11 cellular contexts compared by ENCODE assay signal in the genomic region with DNA sequence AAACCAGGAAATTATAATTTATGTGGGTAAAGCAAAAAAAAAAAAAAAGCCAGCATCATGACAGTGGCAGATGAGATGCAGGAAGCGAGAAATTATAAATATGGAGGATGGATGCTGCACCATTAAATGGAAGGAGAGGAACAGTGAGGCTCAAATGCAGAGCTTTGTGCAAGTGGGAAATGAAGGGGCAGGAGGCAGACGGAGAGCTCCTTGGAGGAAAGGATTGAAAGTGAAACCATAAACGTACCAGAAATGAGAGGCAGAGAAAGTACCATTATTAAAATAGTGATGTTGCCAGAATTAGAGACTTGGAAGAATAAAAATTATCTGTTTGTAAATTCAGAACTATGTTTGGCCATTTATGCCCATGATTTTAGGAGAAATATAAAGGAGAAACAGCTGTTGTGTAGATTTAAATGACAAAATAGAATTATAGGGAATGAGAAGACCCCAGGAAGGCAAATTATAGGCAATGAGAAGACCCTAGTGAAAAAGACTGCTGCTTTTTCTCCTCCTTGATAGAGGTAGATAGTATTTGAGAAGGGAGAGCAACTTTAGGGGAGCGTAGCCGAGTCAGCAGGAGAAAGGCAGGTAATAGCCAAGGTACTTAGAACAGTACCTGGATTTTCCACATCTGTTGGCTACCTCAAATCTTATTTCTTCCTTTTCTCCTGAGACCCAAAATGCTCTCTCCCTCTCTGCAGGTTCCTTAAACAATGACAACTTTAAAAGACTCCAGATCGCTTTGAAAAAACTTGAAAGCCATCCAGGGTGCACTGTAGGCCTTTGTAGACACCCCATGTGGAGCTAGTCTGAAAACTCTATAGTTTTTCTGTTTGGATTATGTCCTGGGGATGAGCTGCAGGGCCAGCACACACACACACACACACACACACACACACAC.
A peak's percentile ranks its signal among the peaks of the same experiment; 100 is the strongest.
DNase-seq lines count a peak whose midpoint lies in the region; ATAC-seq and TF ChIP-seq lines count a peak whose summit lies in the region.
"Had no signal": no experiment of that assay in that cellular context is flagged by ENCODE, and none has a peak within 500 bp of the region (broad histone marks: within the 10 kb centered on the region; RNA-seq: fewer than 3 reads in every experiment).

No MANE protein-coding gene starts in this region.

- TF ChIP-seq EP300 in esophagus muscularis mucosa (IDR thresholded peaks at IDR 0.05) = no peak

- H3K9ac ChIP-seq in neuronal stem cell (ENCODE audit: low read depth, low read length, poor library complexity) = peak overlapping the region; percentile 27

- no peak overlapping the region for H4K8ac ChIP-seq in neuronal stem cell (ENCODE audit: low read depth, low read length)

- in situ Hi-C loops in ACHN (cut with HindIII; ENCODE audit: low pct_ligation_motif_present, low pct_unique_long_range_greater_than_20kb, low sequenced_read_pairs) = no loop called here

- H2BK15ac ChIP-seq in neuronal stem cell (ENCODE audit: low read length) = no peak overlapping the region

- H3K36me3 ChIP-seq in esophagus muscularis mucosa = no peaks in the 10 kb centered on the region
- no peaks in the 10 kb centered on the region for H3K36me3 ChIP-seq in neuronal stem cell (replicated peaks in 1 of 2; ENCODE audit: control insufficient read depth in 2 of 2, insufficient read depth in 2 of 2, low read length in 2 of 2)

- H3K27me3 ChIP-seq in esophagus muscularis mucosa = no peaks in the 10 kb centered on the region
- H3K27me3 ChIP-seq in neuronal stem cell (ENCODE audit: control insufficient read depth in 3 of 3, insufficient read depth in 3 of 3, low read depth in 1 of 3, low read length in 3 of 3) = no peaks in the 10 kb centered on the region

- WGBS in esophagus muscularis mucosa = 40% methylated on average over 6 of the region's 6 CpGs
- no CpG with 5 or more reads among the region's 6 CpGs for WGBS in neuronal stem cell (ENCODE audit: extremely low coverage in 2 of 2, insufficient read length in 2 of 2, insufficient replicate concordance in 1 of 2), 2 donors

- peak overlapping the region; percentile 40 for H2AFZ ChIP-seq in neuronal stem cell (ENCODE audit: low read length)

- intact Hi-C loops in esophagus muscularis mucosa (cut with DNase I) = no loop called here

- no peak for ATAC-seq in HG02981 (IDR thresholded peaks at IDR 0.05; ENCODE audit: unreplicated experiment)
- no peak for ATAC-seq in GM18867 (IDR thresholded peaks at IDR 0.05; ENCODE audit: unreplicated experiment)

- no peak overlapping the region for H2BK12ac ChIP-seq in neuronal stem cell (ENCODE audit: low read length)

- TF ChIP-seq CTCF in esophagus muscularis mucosa (IDR thresholded peaks at IDR 0.05) = no peak

- no peak overlapping the region for H3K23ac ChIP-seq in neuronal stem cell (ENCODE audit: low read depth, low read length, poor library complexity)

- H2AK5ac ChIP-seq in neuronal stem cell (ENCODE audit: low read depth, low read length) = no peak overlapping the region

- H3K4me3 ChIP-seq in esophagus muscularis mucosa (peak overlapping the region; percentile 29 to 48 (median 36)), neuronal stem cell (ENCODE audit: low read length in 2 of 2) (no peak overlapping the region)

- DNase-seq in ACHN = peak; percentile 1
- DNase-seq in LHCN-M2 (ENCODE audit: low read depth) = peak; percentile 7
- no peak for DNase-seq in esophagus muscularis mucosa (ENCODE audit: extremely low spot score)
- DNase-seq in neuronal stem cell (ENCODE audit: low spot score) = no peak
- DNase-seq in foreskin melanocyte = no peak
- DNase-seq in NCI-H1694 treated with DMSO at 0.1 percent for 48 hours (lab: John Stamatoyannopoulos, UW) = no peak
- DNase-seq: CD4-positive, alpha-beta T cell; HFFc6; NCI-H510A had no signal

- H2BK120ac ChIP-seq in neuronal stem cell (ENCODE audit: low read depth, low read length) = no peak overlapping the region

- no peaks in the 10 kb centered on the region for H3K79me1 ChIP-seq in neuronal stem cell (ENCODE audit: low read depth, low read length)

- no peak overlapping the region for H4K91ac ChIP-seq in neuronal stem cell (ENCODE audit: low read depth, low read length, poor library complexity)

- H3K14ac ChIP-seq in neuronal stem cell (ENCODE audit: low read length) = no peak overlapping the region

- H3K27ac ChIP-seq in esophagus muscularis mucosa (replicated peaks in 1 of 4) (peak overlapping the region; percentile 64 to 81 (median 78)), neuronal stem cell (replicated peaks; ENCODE audit: low read length) (no peak overlapping the region)

- no peak overlapping the region for H2BK5ac ChIP-seq in neuronal stem cell (ENCODE audit: low read length)

- no peaks in the 10 kb centered on the region for H3K9me3 ChIP-seq in esophagus muscularis mucosa
- H3K9me3 ChIP-seq in neuronal stem cell (replicated peaks in 1 of 2; ENCODE audit: control insufficient read depth in 2 of 2, insufficient read depth in 1 of 2, low read depth in 1 of 2, low read length in 2 of 2) = no peaks in the 10 kb centered on the region

- no peak overlapping the region for H3K4ac ChIP-seq in neuronal stem cell (ENCODE audit: low read length)

- no peak for TF ChIP-seq POLR2A in esophagus muscularis mucosa (IDR thresholded peaks at IDR 0.05; ENCODE audit: low read depth)

- H3K4me1 ChIP-seq in esophagus muscularis mucosa (peaks cover 9 to 34% (median 30%) of the 10 kb centered on the region in 4 donors), neuronal stem cell (ENCODE audit: control insufficient read depth in 2 of 2, insufficient read depth in 1 of 2, low read depth in 1 of 2, low read length in 2 of 2) (no peaks in the 10 kb centered on the region)

- H3K4me2 ChIP-seq in neuronal stem cell (ENCODE audit: insufficient read depth, low read length, poor library complexity, severe bottlenecking) = no peak overlapping the region

- no peak overlapping the region for H3K18ac ChIP-seq in neuronal stem cell (ENCODE audit: low read length)

Comparison
In these comparisons a context has a peak if more than half of its experiments do, and no peak if none do; other contexts are left out.
1. DNase-seq: peak in ACHN (single experiment) and LHCN-M2 (single experiment); none in esophagus muscularis mucosa (single experiment), neuronal stem cell (single experiment), foreskin melanocyte (single experiment) and NCI-H1694 treated with DMSO at 0.1 percent for 48 hours (single experiment).
2. H3K4me3 ChIP-seq: peak in esophagus muscularis mucosa (4 of 4); none in neuronal stem cell (0 of 2).